In genomic region chr18:62870643-62871042, GRCh38 we compare ENCODE assay signal across 24 cellular contexts.
DNase-seq lines count a peak whose midpoint lies in the region; ATAC-seq, FAIRE-seq and TF ChIP-seq lines count a peak whose summit lies in the region.
"Had no signal": no experiment of that assay in that cellular context is flagged by ENCODE, and none has a peak within 500 bp of the region (broad histone marks: within the 10 kb centered on the region; RNA-seq: fewer than 3 reads in every experiment).

No MANE protein-coding gene starts in this region.

- no peak overlapping the region for H3K4me3 ChIP-seq in right lobe of liver
- H3K4me3 ChIP-seq: A549, K562 had no signal

- CTCF ChIA-PET in activated CD4-positive, alpha-beta memory T cell treated with anti-CD3 and anti-CD28 coated beads for 36 hours (lab: Charles Lee): no interaction called here

- POLR2A ChIA-PET in activated CD4-positive, alpha-beta memory T cell treated with anti-CD3 and anti-CD28 coated beads for 36 hours (lab: Charles Lee): no interaction called here

- no peak for TF ChIP-seq POLR2A in GM12892 (IDR thresholded peaks at IDR 0.05; ENCODE audit: low read depth, low read length)
- no peak for TF ChIP-seq POLR2A in right lobe of liver (IDR thresholded peaks at IDR 0.05)

- peak overlapping the region; percentile 89 for H3K27ac Mint-ChIP-seq in T-helper 17 cell
- H3K27ac Mint-ChIP-seq in activated CD4-positive, alpha-beta memory T cell treated with anti-CD3 and anti-CD28 coated beads for 36 hours: no peak overlapping the region

- peaks cover 10% of the 10 kb centered on the region for H3K4me1 Mint-ChIP-seq in T-helper 17 cell
- H3K4me1 Mint-ChIP-seq in activated CD4-positive, alpha-beta memory T cell treated with anti-CD3 and anti-CD28 coated beads for 36 hours (ENCODE audit: low read depth): peaks cover 12% of the 10 kb centered on the region

- no peak for TF ChIP-seq CTCF in right lobe of liver (IDR thresholded peaks at IDR 0.05)

- no peaks in the 10 kb centered on the region for H3K27me3 ChIP-seq in right lobe of liver

- no peaks in the 10 kb centered on the region for H3K27me3 Mint-ChIP-seq in T-helper 17 cell
- H3K27me3 Mint-ChIP-seq in activated CD4-positive, alpha-beta memory T cell treated with anti-CD3 and anti-CD28 coated beads for 36 hours: no peaks in the 10 kb centered on the region
- H3K27me3 Mint-ChIP-seq: B cell, T-cell had no signal

- FAIRE-seq in A204.1 (lab: Jason Lieb, UNC) (peak; percentile 32), GM12892 (lab: Jason Lieb, UNC) (peak; percentile 21)
- FAIRE-seq: A549, GM12878, K562 had no signal

- ATAC-seq in T-helper 17 cell: no peak
- ATAC-seq in right lobe of liver: peak; percentile 71 to 78 (median 74)
- ATAC-seq: A549, K562, Panc1, SK-N-SH treated with all-trans-retinoic acid at 6 μM for 48 hours had no signal

- no peaks in the 10 kb centered on the region for H3K36me3 ChIP-seq in right lobe of liver

- intact Hi-C loops in right lobe of liver (cut with DNase I): no loop called here
- intact Hi-C loops in activated CD4-positive, alpha-beta memory T cell treated with anti-CD3 and anti-CD28 coated beads for 36 hours (cut with micrococcal nuclease): no loop called here

- H3K9me3 Mint-ChIP-seq in activated CD4-positive, alpha-beta memory T cell treated with anti-CD3 and anti-CD28 coated beads for 36 hours: no peaks in the 10 kb centered on the region
- H3K9me3 Mint-ChIP-seq: T-cell had no signal

- no peak overlapping the region for H3K4me3 Mint-ChIP-seq in T-helper 17 cell
- no peak overlapping the region for H3K4me3 Mint-ChIP-seq in activated CD4-positive, alpha-beta memory T cell treated with anti-CD3 and anti-CD28 coated beads for 36 hours

- DNase-seq in GM12892 (ENCODE audit: insufficient read length) (no peak), T-helper 17 cell (no peak), right lobe of liver (no peak), NCI-H2196 (lab: John Stamatoyannopoulos, UW; ENCODE audit: unreplicated experiment) (no peak), NCI-H524 treated with DMSO at 0.1 percent for 48 hours (lab: John Stamatoyannopoulos, UW) (no peak), HT-29 (ENCODE audit: low spot score) (no peak)
- no peak for DNase-seq in activated CD4-positive, alpha-beta memory T cell treated with anti-CD3 and anti-CD28 coated beads for 36 hours
- DNase-seq: DND-41; MV-4-11; NCI-H1105 treated with DMSO at 0.1 percent for 48 hours; NCI-H2081; NCI-H2171 treated with DMSO at 0.1 percent for 48 hours; NCI-H446 treated with DMSO at 0.1 percent for 48 hours; NCI-H69; NK-92 treated with Interleukin-12 subunit alpha and Interleukin-12 subunit beta, amount 100 ng/mL, for 24 hours; SIG-M5; T-cell had no signal

- peak overlapping the region in 2 of 3 donors; percentile 67 to 70 for H3K27ac ChIP-seq in right lobe of liver
- H3K27ac ChIP-seq: A549 had no signal

- H3K36me3 Mint-ChIP-seq in T-helper 17 cell (ENCODE audit: low read depth): no peaks in the 10 kb centered on the region
- H3K36me3 Mint-ChIP-seq in activated CD4-positive, alpha-beta memory T cell treated with anti-CD3 and anti-CD28 coated beads for 36 hours: no peaks in the 10 kb centered on the region

- H3K9me3 ChIP-seq in T-helper 17 cell (ENCODE audit: control insufficient read depth, low read length, poor library complexity, severe bottlenecking) (no peaks in the 10 kb centered on the region), right lobe of liver (no peaks in the 10 kb centered on the region)
- H3K9me3 ChIP-seq: A549 had no signal

- peaks cover 0 to 19% (median 5%) of the 10 kb centered on the region in 4 donors for H3K4me1 ChIP-seq in right lobe of liver
